1 cellular context compared by ENCODE assay signal in genomic region chr1:185289880-185290279, GRCh38.
TF ChIP-seq lines count a peak whose summit lies in the region.

No MANE protein-coding gene starts in this region.

TF ChIP-seq in K562, 482 proteins besides CTCF, POLR2A, EP300 and RAD21 (continued from another document):
- peak; percentile 32 for TF ChIP-seq RBM25 (IDR thresholded peaks at IDR 0.05; ENCODE audit: low read depth, low read length, severe bottlenecking)
- TF ChIP-seq HIVEP1 (CRISPR knock-in tag; IDR thresholded peaks at IDR 0.05): no peak
- no peak for TF ChIP-seq ETV6 (IDR thresholded peaks at IDR 0.05; ENCODE audit: borderline replicate concordance in 1 of 2, low read depth in 2 of 2, low read length in 1 of 2)
- no peak for TF ChIP-seq ETV6 (CRISPR knock-in tag; IDR thresholded peaks at IDR 0.05; ENCODE audit: borderline replicate concordance)
- no peak for TF ChIP-seq GABPA (tag; conservative IDR thresholded peaks at IDR 0.05; ENCODE audit: low read depth)
